In genomic region chr17:75684249-75684648, GRCh38 we compare ENCODE assay signal across 9 cellular contexts. TPM values are rescaled to one million over a fixed set of nuclear protein-coding genes. Genes with fewer than 3 reads are reported as not detected.
DNase-seq lines count a peak whose midpoint lies in the region; ATAC-seq, FAIRE-seq and TF ChIP-seq lines count a peak whose summit lies in the region.
"Had no signal": no experiment of that assay in that cellular context is flagged by ENCODE, and none has a peak within 500 bp of the region (broad histone marks: within the 10 kb centered on the region; RNA-seq: fewer than 3 reads in every experiment).

No MANE protein-coding gene starts in this region.

- H3K4me3 Mint-ChIP-seq in HFFc6, result peak overlapping the region; percentile 78
- H3K4me3 Mint-ChIP-seq: central memory CD8-positive, alpha-beta T cell had no signal

- no peak for TF ChIP-seq RAD21 in K562 (CRISPR knock-in tag; conservative IDR thresholded peaks at IDR 0.05 in 1 of 2, IDR thresholded peaks at IDR 0.05 in 1 of 2)

- peak overlapping the region; percentile 96 for H3K27ac Mint-ChIP-seq in HFFc6

- H3K36me3 ChIP-seq in K562 (ENCODE audit: control insufficient read depth, insufficient read depth, low read length), result peaks cover 49% of the 10 kb centered on the region
- H3K36me3 ChIP-seq in left lung, result peaks cover 0 to 20% of the 10 kb centered on the region in 2 donors
- peaks cover 18% of the 10 kb centered on the region for H3K36me3 ChIP-seq in HAP-1 (replicated peaks)

- peak overlapping the region; percentile 69; the same call in 2 of the 3 replicates for H3K27ac ChIP-seq in K562 (ENCODE audit: extremely low read depth, low read depth, low read length)
- peak overlapping the region; percentile 7 to 14 for H3K27ac ChIP-seq in left lung
- H3K27ac ChIP-seq in substantia nigra (ENCODE audit: low read depth, low read length, poor library complexity, severe bottlenecking), result peak overlapping the region; percentile 49

- peaks cover 88% of the 10 kb centered on the region for H3K4me1 Mint-ChIP-seq in HFFc6 (ENCODE audit: low read depth)

- in situ Hi-C loops in K562 (cut with MboI) (no loop called here), HAP-1 (cut with MboI; ENCODE audit: low sequenced_read_pairs) (no loop called here)

- H3K4me2 ChIP-seq in K562 (ENCODE audit: insufficient read depth, low read length), result no peak overlapping the region

- intact Hi-C loops in K562 (cut with micrococcal nuclease), result no loop called here
- intact Hi-C loops in left lung (cut with DNase I), result no loop called here

- TF ChIP-seq POLR2A in K562 (conservative IDR thresholded peaks at IDR 0.05), result no peak

- no TSS peak for BruUV-seq in K562 (replicated peaks; lab: Mats Ljungman, UMichigan)

- H4K20me1 ChIP-seq in K562 (replicated peaks; ENCODE audit: control insufficient read depth, insufficient read depth, low read length), result peaks cover 8% of the 10 kb centered on the region; the same call in 1 of the 2 replicates

- peaks cover 5% of the 10 kb centered on the region for H3K27me3 Mint-ChIP-seq in HFFc6 (ENCODE audit: insufficient read depth)
- H3K27me3 Mint-ChIP-seq: central memory CD8-positive, alpha-beta T cell had no signal

- no peaks in the 10 kb centered on the region for H3K9me3 ChIP-seq in K562 (replicated peaks; ENCODE audit: control insufficient read depth, insufficient read depth, low read depth, low read length)
- no peaks in the 10 kb centered on the region for H3K9me3 ChIP-seq in left lung
- no peaks in the 10 kb centered on the region for H3K9me3 ChIP-seq in HAP-1

- POLR2A ChIA-PET in K562 (lab: Yijun Ruan, JAX), result interaction anchor here (0.5 to 2.0 kb wide), 12 partner anchors 8 to 89 kb away, joined by 3 to 13 read pairs (median 3); no protein-coding TSS in a partner anchor

- no peak overlapping the region for H3K9ac ChIP-seq in K562 (ENCODE audit: insufficient read depth in 1 of 2, low read depth in 2 of 2, low read length in 2 of 2)

- TF ChIP-seq EP300 in K562 (IDR thresholded peaks at IDR 0.05; ENCODE audit: low read length), result no peak

- H2AFZ ChIP-seq in K562 (ENCODE audit: low read depth, low read length), result no peak overlapping the region

- 77% methylated on average over 5 of the region's 5 CpGs for WGBS in K562 (ENCODE audit: insufficient coverage, low coverage, missing lambda C conversion rate)

- no peak for TF ChIP-seq CTCF in HFFc6 (IDR thresholded peaks at IDR 0.05)
- no peak for TF ChIP-seq CTCF in K562 (IDR thresholded peaks at IDR 0.05 in 2 of 3, conservative IDR thresholded peaks at IDR 0.05 in 1 of 3; ENCODE audit: insufficient read depth in 2 of 3, low read depth in 1 of 3, low read length in 3 of 3)
- TF ChIP-seq CTCF in left lung (IDR thresholded peaks at IDR 0.05), result no peak

- no peaks in the 10 kb centered on the region for H3K9me3 Mint-ChIP-seq in HFFc6
- H3K9me3 Mint-ChIP-seq: central memory CD8-positive, alpha-beta T cell had no signal

- H3K4me3 ChIP-seq in K562 (no peak overlapping the region), left lung (no peak overlapping the region), HAP-1 (no peak overlapping the region)

- peaks cover 54% of the 10 kb centered on the region for H3K79me2 ChIP-seq in K562 (ENCODE audit: control insufficient read depth, insufficient read depth, low read length)

- H3K36me3 Mint-ChIP-seq in HFFc6 (ENCODE audit: low read depth), result peaks cover 44% of the 10 kb centered on the region

- peak; percentile 36; the same call in 2 of the 3 replicates for ATAC-seq in K562
- ATAC-seq in left lung, result no peak

- DNase-seq in HFFc6 (peak; percentile 39), K562 (ENCODE audit: extremely low read depth in 1 of 4, low spot score in 3 of 4) (peak in 2 of 4 experiments; percentile 25 to 35), left lung (no peak), substantia nigra (lab: John Stamatoyannopoulos, UW) (no peak), HAP-1 (ENCODE audit: low spot score in 2 of 2) (no peak), medulla oblongata (ENCODE audit: extremely low spot score) (no peak)
- no peak for DNase-seq in stimulated activated CD4-positive, alpha-beta T cell treated with anti-CD3 and anti-CD28 coated beads, Interleukin-1b, Interleukin-23, amount 100 ng/mL, for 48 hours
- DNase-seq: SIG-M5 had no signal

- H3K9me1 ChIP-seq in K562 (ENCODE audit: control insufficient read depth, insufficient read depth, low read length), result peaks cover 5% of the 10 kb centered on the region

- peak; percentile 37 for FAIRE-seq in K562 (lab: Jason Lieb, UNC)

- H3K27me3 ChIP-seq in K562 (ENCODE audit: control insufficient read depth in 2 of 2, insufficient read depth in 2 of 2, low read length in 2 of 2) (no peaks in the 10 kb centered on the region), left lung (no peaks in the 10 kb centered on the region), HAP-1 (ENCODE audit: low read depth) (no peaks in the 10 kb centered on the region)

- CTCF ChIA-PET in K562 (lab: Yijun Ruan, JAX; ENCODE audit: low intra/inter-chr PET ratio), result no interaction called here

- peaks cover 0 to 15% of the 10 kb centered on the region in 2 experiments; a peak in 2 of 5 replicates for H3K4me1 ChIP-seq in K562 (replicated peaks in 1 of 2; ENCODE audit: control insufficient read depth in 2 of 2, insufficient read depth in 2 of 2, low read length in 2 of 2)
- H3K4me1 ChIP-seq in left lung, result peaks cover 13 to 80% of the 10 kb centered on the region in 2 donors
- no peaks in the 10 kb centered on the region for H3K4me1 ChIP-seq in HAP-1

RNA-seq across cellular contexts. Expression of gene SAP30BP, which starts 17.1 kb away (rescaled TPM):
- total RNA-seq in HFFc6 (2021; fragmentation: NEBNext Ultra II Directional; extraction: Animal tissue kit (Norgen Biotek cat#: 25700)), result 10 to 100 TPM; 68.4 to 81.5 (median 71.4) TPM
- 143 and 213 TPM in 2 replicates for total RNA-seq in K562 (2011; cell fraction: chromatin; rRNA removed; ENCODE audit: low replicate concordance)
- total RNA-seq in K562 (2011; cell fraction: nucleolus; rRNA removed), result 100 and 111 TPM in 2 replicates
- 123 and 149 TPM in 2 replicates for total RNA-seq in K562 (2011; cell fraction: nucleoplasm; rRNA removed)
- total RNA-seq in K562 (2014; rRNA removed) (57.9 and 59.7 TPM in 2 replicates), K562 (2014; rRNA removed; fragmentation: Illumina TruSeq; extraction: Trizol) (45.3 and 51.8 TPM in 2 replicates), K562 (2015; rRNA removed; fragmentation: Illumina TruSeq; extraction: Trizol) (62.4 and 64.7 TPM in 2 replicates), K562 (2021) (60.6 and 71.7 TPM in 2 replicates), left lung (10 to 100 TPM; 58.9 to 80.8 TPM)
- polyA plus RNA-seq in K562 (2011; rRNA removed) (69.3 and 70.7 TPM in 2 replicates), K562 (2014; fragmentation: Illumina TruSeq; extraction: Trizol) (90.8 and 91.7 TPM in 2 replicates), K562 (2014; fragmentation: Nextera tagmentation; extraction: Ambion mirVana) (100 to 1,000 TPM; 103 to 154 TPM), K562 (2014; rRNA removed) (67.8 and 86.4 TPM in 2 replicates)
- polyA plus RNA-seq in K562 (2011; cell fraction: cytosol; rRNA removed), result 58.9 and 85.2 TPM in 2 replicates
- polyA plus RNA-seq in K562 (2011; cell fraction: nucleus; rRNA removed), result 164 and 209 TPM in 2 replicates
- polyA plus RNA-seq in K562 (2012), result 49.6 and 51.6 TPM in 2 replicates
- polyA minus RNA-seq in K562 (2011; rRNA and poly(A)+ RNA removed), result 49.7 and 52.3 TPM in 2 replicates
- 25.6 and 27.8 TPM in 2 replicates for polyA minus RNA-seq in K562 (2011; cell fraction: cytosol; rRNA and poly(A)+ RNA removed)
- polyA minus RNA-seq in K562 (2011; cell fraction: nucleus; rRNA and poly(A)+ RNA removed), result 44.7 and 59.0 TPM in 2 replicates

RNA-seq across cellular contexts. Expression of gene RECQL5, which starts 17.3 kb away (rescaled TPM):
- 10 to 100 TPM; 18.7 to 22.6 (median 21.2) TPM for total RNA-seq in HFFc6 (2021; fragmentation: NEBNext Ultra II Directional; extraction: Animal tissue kit (Norgen Biotek cat#: 25700))
- total RNA-seq in K562 (2011; cell fraction: chromatin; rRNA removed; ENCODE audit: low replicate concordance), result 97.0 and 197 TPM in 2 replicates
- 104 and 108 TPM in 2 replicates for total RNA-seq in K562 (2011; cell fraction: nucleolus; rRNA removed)
- total RNA-seq in K562 (2011; cell fraction: nucleoplasm; rRNA removed), result 77.7 and 81.3 TPM in 2 replicates
- total RNA-seq in K562 (2014; rRNA removed) (25.2 and 26.8 TPM in 2 replicates), K562 (2014; rRNA removed; fragmentation: Illumina TruSeq; extraction: Trizol) (12.3 and 14.5 TPM in 2 replicates), K562 (2015; rRNA removed; fragmentation: Illumina TruSeq; extraction: Trizol) (15.2 and 15.9 TPM in 2 replicates), K562 (2021) (34.8 and 35.7 TPM in 2 replicates), left lung (10 to 100 TPM; 28.5 to 35.5 TPM)
- polyA plus RNA-seq in K562 (2011; rRNA removed) (16.4 and 20.4 TPM in 2 replicates), K562 (2014; fragmentation: Illumina TruSeq; extraction: Trizol) (23.1 and 27.9 TPM in 2 replicates), K562 (2014; fragmentation: Nextera tagmentation; extraction: Ambion mirVana) (1 to 10 TPM; 4.1 to 5.8 TPM), K562 (2014; rRNA removed) (23.1 and 27.1 TPM in 2 replicates)
- polyA plus RNA-seq in K562 (2011; cell fraction: cytosol; rRNA removed), result 10.3 and 14.7 TPM in 2 replicates
- 132 and 169 TPM in 2 replicates for polyA plus RNA-seq in K562 (2011; cell fraction: nucleus; rRNA removed)
- polyA plus RNA-seq in K562 (2012), result 19.7 and 37.0 TPM in 2 replicates
- polyA minus RNA-seq in K562 (2011; rRNA and poly(A)+ RNA removed), result 20.8 and 22.5 TPM in 2 replicates
- 11.2 and 20.5 TPM in 2 replicates for polyA minus RNA-seq in K562 (2011; cell fraction: cytosol; rRNA and poly(A)+ RNA removed)
- 31.6 and 42.1 TPM in 2 replicates for polyA minus RNA-seq in K562 (2011; cell fraction: nucleus; rRNA and poly(A)+ RNA removed)

RNA-seq across cellular contexts. Expression of gene ITGB4, which starts 37.0 kb away (rescaled TPM):
- 1 to 10 TPM in 1 of 6 experiments, under 1 TPM in 4, not detected in 1; 0.28 to 1.0 (median 0.76) TPM for total RNA-seq in HFFc6 (2021; fragmentation: NEBNext Ultra II Directional; extraction: Animal tissue kit (Norgen Biotek cat#: 25700))
- 0.84 and 1.1 TPM in 2 replicates for total RNA-seq in K562 (2011; cell fraction: chromatin; rRNA removed; ENCODE audit: low replicate concordance)
- total RNA-seq in K562 (2011; cell fraction: nucleolus; rRNA removed), result 1.7 and 2.4 TPM in 2 replicates
- 1.4 and 1.9 TPM in 2 replicates for total RNA-seq in K562 (2011; cell fraction: nucleoplasm; rRNA removed)
- total RNA-seq in K562 (2014; rRNA removed), result 0.05 and 0.82 TPM in 2 replicates
- total RNA-seq in K562 (2014; rRNA removed; fragmentation: Illumina TruSeq; extraction: Trizol), result not detected in 2 replicates
- total RNA-seq in K562 (2015; rRNA removed; fragmentation: Illumina TruSeq; extraction: Trizol), result 0.25 and 0.26 TPM in 2 replicates
- 0.89 and 2.8 TPM in 2 replicates for total RNA-seq in K562 (2021)
- polyA plus RNA-seq in K562 (2011; rRNA removed), result 0.95 and 1.3 TPM in 2 replicates
- 1.1 and 2.0 TPM in 2 replicates for polyA plus RNA-seq in K562 (2011; cell fraction: cytosol; rRNA removed)
- 2.3 and 2.6 TPM in 2 replicates for polyA plus RNA-seq in K562 (2011; cell fraction: nucleus; rRNA removed)
- 1.9 and 4.1 TPM in 2 replicates for polyA plus RNA-seq in K562 (2012)
- polyA plus RNA-seq in K562 (2014; fragmentation: Illumina TruSeq; extraction: Trizol), result 0.58 and 0.86 TPM in 2 replicates
- polyA plus RNA-seq in K562 (2014; fragmentation: Nextera tagmentation; extraction: Ambion mirVana), result not detected
- polyA plus RNA-seq in K562 (2014; rRNA removed), result 0.93 and 1.2 TPM in 2 replicates
- polyA minus RNA-seq in K562 (2011; rRNA and poly(A)+ RNA removed), result 0.24 and 0.32 TPM in 2 replicates
- 3.4 and 4.2 TPM in 2 replicates for polyA minus RNA-seq in K562 (2011; cell fraction: cytosol; rRNA and poly(A)+ RNA removed)
- polyA minus RNA-seq in K562 (2011; cell fraction: nucleus; rRNA and poly(A)+ RNA removed), result 0.89 and 1.2 TPM in 2 replicates
- total RNA-seq in left lung, result 10 to 100 TPM; 44.1 to 54.8 TPM

RNA-seq across cellular contexts. Expression of gene SMIM5, which starts 51.0 kb away (rescaled TPM):
- under 1 TPM in 1 of 6 experiments, not detected in 5; 0.09 TPM for total RNA-seq in HFFc6 (2021; fragmentation: NEBNext Ultra II Directional; extraction: Animal tissue kit (Norgen Biotek cat#: 25700))
- 0.16 TPM in 1 of 2 replicates, not detected in the other for total RNA-seq in K562 (2011; cell fraction: chromatin; rRNA removed; ENCODE audit: low replicate concordance)
- 0.13 TPM in 1 of 2 replicates, not detected in the other for total RNA-seq in K562 (2011; cell fraction: nucleolus; rRNA removed)
- not detected in 2 replicates for total RNA-seq in K562 (2011; cell fraction: nucleoplasm; rRNA removed)
- total RNA-seq in K562 (2014; rRNA removed) (not detected in 2 replicates), K562 (2014; rRNA removed; fragmentation: Illumina TruSeq; extraction: Trizol) (not detected in 2 replicates), K562 (2015; rRNA removed; fragmentation: Illumina TruSeq; extraction: Trizol) (not detected in 2 replicates), K562 (2021) (not detected in 2 replicates), left lung (1 to 10 TPM; 1.0 to 1.7 TPM)
- polyA plus RNA-seq in K562 (2011; rRNA removed) (not detected in 2 replicates), K562 (2014; fragmentation: Illumina TruSeq; extraction: Trizol) (not detected in 2 replicates), K562 (2014; fragmentation: Nextera tagmentation; extraction: Ambion mirVana) (not detected), K562 (2014; rRNA removed) (0.08 TPM in 1 of 2 replicates, not detected in the other)
- polyA plus RNA-seq in K562 (2011; cell fraction: cytosol; rRNA removed), result 0.04 TPM in 1 of 2 replicates, not detected in the other
- not detected in 2 replicates for polyA plus RNA-seq in K562 (2011; cell fraction: nucleus; rRNA removed)
- 0.14 and 0.17 TPM in 2 replicates for polyA plus RNA-seq in K562 (2012)
- not detected in 2 replicates for polyA minus RNA-seq in K562 (2011; rRNA and poly(A)+ RNA removed)
- polyA minus RNA-seq in K562 (2011; cell fraction: cytosol; rRNA and poly(A)+ RNA removed), result not detected in 2 replicates
- not detected in 2 replicates for polyA minus RNA-seq in K562 (2011; cell fraction: nucleus; rRNA and poly(A)+ RNA removed)

Comparison
In these comparisons a context has a peak if more than half of its experiments do, and no peak if none do; other contexts are left out.
1. H3K27ac ChIP-seq: peak in every context shown above with its lines; median percentile 69 in K562; 49 in substantia nigra; 10 in left lung.
2. RNA of gene ITGB4, which starts 37.0 kb away (total RNA-seq): 44.1 to 54.8 TPM in left lung; 0.28 to 1.0 TPM in HFFc6 and 0.05 to 2.8 TPM in K562; every median in the first group is over 10 times any median in the second.